Comparison of ENCODE assay signal across 10 cellular contexts in genomic region chr5:35963381-35963843, GRCh38. TPM values are rescaled to one million over a fixed set of nuclear protein-coding genes. Genes with fewer than 3 reads are reported as not detected.
DNase-seq lines count a peak whose midpoint lies in the region; ATAC-seq and TF ChIP-seq lines count a peak whose summit lies in the region.
"Had no signal": no experiment of that assay in that cellular context is flagged by ENCODE, and none has a peak within 500 bp of the region (broad histone marks: within the 10 kb centered on the region; RNA-seq: fewer than 3 reads in every experiment).

No MANE protein-coding gene starts in this region.

- H3K27ac Mint-ChIP-seq in activated CD8-positive, alpha-beta memory T cell treated with anti-CD3 and anti-CD28 coated beads, Interleukin-2, amount 10 ng/mL, durations not matched to agents 7 days and 5 days, result no peak overlapping the region

- H3K27ac ChIP-seq in HEK293 (ENCODE audit: extremely low read depth, low read depth, low read length), result no peak overlapping the region

- ATAC-seq in activated CD8-positive, alpha-beta memory T cell treated with anti-CD3 and anti-CD28 coated beads, Interleukin-2, amount 10 ng/mL, durations not matched to agents 7 days and 5 days, result no peak
- ATAC-seq in HG02973 (IDR thresholded peaks at IDR 0.05; ENCODE audit: unreplicated experiment) (no peak), HG02623 (IDR thresholded peaks at IDR 0.05; ENCODE audit: unreplicated experiment) (no peak)

- H3K36me3 Mint-ChIP-seq in activated CD8-positive, alpha-beta memory T cell treated with anti-CD3 and anti-CD28 coated beads, Interleukin-2, amount 10 ng/mL, durations not matched to agents 7 days and 5 days, result no peaks in the 10 kb centered on the region

- no peaks in the 10 kb centered on the region for H3K4me1 ChIP-seq in HEK293 (ENCODE audit: control insufficient read depth, insufficient read depth, low read length)

- H3K36me3 ChIP-seq in HEK293 (ENCODE audit: control insufficient read depth in 2 of 2, insufficient read depth in 1 of 2, low read length in 2 of 2), result no peaks in the 10 kb centered on the region

- H3K27me3 Mint-ChIP-seq in activated CD8-positive, alpha-beta memory T cell treated with anti-CD3 and anti-CD28 coated beads, Interleukin-2, amount 10 ng/mL, durations not matched to agents 7 days and 5 days, result peaks cover 23% of the 10 kb centered on the region

- TF ChIP-seq CTCF in HEK293 (tag by site-specific recombination; IDR thresholded peaks at IDR 0.05), result peak; percentile 19; the same call in 1 of the 2 replicates

- H3K9me3 Mint-ChIP-seq in activated CD8-positive, alpha-beta memory T cell treated with anti-CD3 and anti-CD28 coated beads, Interleukin-2, amount 10 ng/mL, durations not matched to agents 7 days and 5 days (ENCODE audit: low read depth), result no peaks in the 10 kb centered on the region

- no peaks in the 10 kb centered on the region for H3K4me1 Mint-ChIP-seq in activated CD8-positive, alpha-beta memory T cell treated with anti-CD3 and anti-CD28 coated beads, Interleukin-2, amount 10 ng/mL, durations not matched to agents 7 days and 5 days

- H3K4me3 Mint-ChIP-seq in activated CD8-positive, alpha-beta memory T cell treated with anti-CD3 and anti-CD28 coated beads, Interleukin-2, amount 10 ng/mL, durations not matched to agents 7 days and 5 days, result no peak overlapping the region

- H3K9me3 ChIP-seq in HEK293 (ENCODE audit: control insufficient read depth, insufficient read depth, low read depth, low read length), result no peaks in the 10 kb centered on the region; the same call in 1 of the 2 replicates

- POLR2A ChIA-PET in HEK293 (lab: Yijun Ruan, JAX), result no interaction called here

- CTCF ChIA-PET in HEK293 (lab: Yijun Ruan, JAX), result interaction anchor here (0.6 to 1.5 kb wide), 7 partner anchors 10 to 255 kb away, joined by 3 to 7 read pairs (median 3); partner anchors contain the start of gene CAPSL
- CTCF ChIA-PET in activated CD8-positive, alpha-beta memory T cell treated with anti-CD3 and anti-CD28 coated beads, Interleukin-2, amount 10 ng/mL, durations not matched to agents 7 days and 5 days (lab: Charles Lee), result no interaction called here

- no peak overlapping the region for H3K4me3 ChIP-seq in HEK293 (ENCODE audit: low read depth, low read length)

- DNase-seq in CD1c-positive myeloid dendritic cell (ENCODE audit: extremely low spot score) (peak; percentile 29), RPMI7951 (ENCODE audit: low read depth) (peak; percentile 33), iPS-NIHi7 (ENCODE audit: extremely low spot score) (peak; percentile 74), middle frontal gyrus (ENCODE audit: extremely low spot score, low spot score) (no peak)
- no peak for DNase-seq in activated CD8-positive, alpha-beta memory T cell treated with anti-CD3 and anti-CD28 coated beads, Interleukin-2, amount 10 ng/mL, durations not matched to agents 7 days and 5 days

TF ChIP-seq in HEK293, 187 proteins besides CTCF, POLR2A, EP300 and RAD21 (continues in another document):
- TF ChIP-seq ZNF600 (tag by site-specific recombination; IDR thresholded peaks at IDR 0.05) (no peak), ZNF449 (tag by site-specific recombination; IDR thresholded peaks at IDR 0.05) (no peak), ZNF473 (tag by site-specific recombination; IDR thresholded peaks at IDR 0.05) (no peak), ZNF664 (tag by site-specific recombination; IDR thresholded peaks at IDR 0.05) (no peak), ZNF121 (tag by site-specific recombination; IDR thresholded peaks at IDR 0.05) (no peak), PRDM4 (tag by site-specific recombination; IDR thresholded peaks at IDR 0.05) (no peak), ZNF585B (tag by site-specific recombination; IDR thresholded peaks at IDR 0.05) (no peak), ZNF398 (tag by site-specific recombination; IDR thresholded peaks at IDR 0.05) (no peak), GFI1B (tag by site-specific recombination; IDR thresholded peaks at IDR 0.05) (no peak), ZNF302 (tag by site-specific recombination; IDR thresholded peaks at IDR 0.05; ENCODE audit: low read depth) (no peak), ZIC2 (tag by site-specific recombination; IDR thresholded peaks at IDR 0.05) (no peak), ZBTB10 (tag by site-specific recombination; IDR thresholded peaks at IDR 0.05) (no peak), MYNN (tag by site-specific recombination; IDR thresholded peaks at IDR 0.05; ENCODE audit: borderline replicate concordance) (no peak), ZNF658 (tag by site-specific recombination; IDR thresholded peaks at IDR 0.05) (no peak), ZNF426 (tag by site-specific recombination; IDR thresholded peaks at IDR 0.05) (no peak), ZNF2 (tag by site-specific recombination; IDR thresholded peaks at IDR 0.05) (no peak)

RNA-seq across cellular contexts. Expression of gene CAPSL, which starts 25.0 kb away (rescaled TPM):
- not detected in 2 replicates for total RNA-seq in RPMI7951 (2014; rRNA removed; shearing (Covaris generic))
- total RNA-seq in activated CD8-positive, alpha-beta memory T cell treated with anti-CD3 and anti-CD28 coated beads, Interleukin-2, amount 10 ng/mL, durations not matched to agents 7 days and 5 days, result under 1 TPM in 1 of 2 experiments, not detected in 1; 0.47 TPM
- total RNA-seq: pulmonary artery endothelial cell, temporal lobe had no signal

RNA-seq across cellular contexts. Expression of gene UGT3A1, which starts 27.8 kb away (rescaled TPM):
- not detected in 2 replicates for total RNA-seq in RPMI7951 (2014; rRNA removed; shearing (Covaris generic))
- not detected for total RNA-seq in activated CD8-positive, alpha-beta memory T cell treated with anti-CD3 and anti-CD28 coated beads, Interleukin-2, amount 10 ng/mL, durations not matched to agents 7 days and 5 days
- total RNA-seq: pulmonary artery endothelial cell, temporal lobe had no signal

Comparison
In these comparisons a context has a peak if more than half of its experiments do, and no peak if none do; other contexts are left out.
1. DNase-seq: peak in CD1c-positive myeloid dendritic cell (single experiment), RPMI7951 (single experiment) and iPS-NIHi7 (single experiment); none in activated CD8-positive, alpha-beta memory T cell treated with anti-CD3 and anti-CD28 coated beads, Interleukin-2, amount 10 ng/mL, durations not matched to agents 7 days and 5 days (single experiment) and middle frontal gyrus (single experiment).